ENCODE assay signal across 10 cellular contexts in the genomic region with DNA sequence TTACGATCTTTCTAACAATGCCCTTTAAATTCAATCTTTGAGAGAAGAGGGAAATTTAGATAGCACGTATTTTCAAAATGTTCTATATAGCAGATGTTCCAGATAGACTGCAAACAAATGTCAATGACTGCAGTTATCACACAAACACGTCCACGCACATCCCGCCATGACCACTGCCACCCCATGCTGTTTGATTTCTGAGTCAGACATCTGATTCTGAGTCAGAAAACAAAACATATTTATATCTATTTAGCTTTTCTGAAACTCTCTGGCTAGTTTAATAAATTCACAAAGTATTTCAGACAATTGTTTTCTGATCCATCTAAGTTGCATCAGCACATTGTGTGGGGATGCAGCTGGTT.
DNase-seq lines count a peak whose midpoint lies in the region; ATAC-seq lines count a peak whose summit lies in the region.
"Had no signal": no experiment of that assay in that cellular context is flagged by ENCODE, and none has a peak within 500 bp of the region (broad histone marks: within the 10 kb centered on the region; RNA-seq: fewer than 3 reads in every experiment).

No MANE protein-coding gene starts in this region.

- no peaks in the 10 kb centered on the region for H3K9me3 Mint-ChIP-seq in activated CD4-positive, alpha-beta T cell treated with anti-CD3 and anti-CD28 coated beads, Interleukin-2, amount 10 ng/mL, durations not matched to agents 24 days and 14 days
- H3K9me3 Mint-ChIP-seq: nephron had no signal

- peaks cover 3% of the 10 kb centered on the region for H3K36me3 Mint-ChIP-seq in activated CD4-positive, alpha-beta T cell treated with anti-CD3 and anti-CD28 coated beads, Interleukin-2, amount 10 ng/mL, durations not matched to agents 24 days and 14 days (ENCODE audit: low read depth)

- peak; percentile 23 for ATAC-seq in HG02610 (IDR thresholded peaks at IDR 0.05; ENCODE audit: unreplicated experiment)
- ATAC-seq in GM18502 (IDR thresholded peaks at IDR 0.05; ENCODE audit: poor library complexity, unreplicated experiment): no peak

- DNase-seq in activated CD4-positive, alpha-beta T cell treated with anti-CD3 and anti-CD28 coated beads, Interleukin-2, amount 10 ng/mL, durations not matched to agents 24 days and 14 days: peak; percentile 83
- peak; percentile 25 for DNase-seq in effector CD4-positive, alpha-beta T cell
- DNase-seq in stimulated activated CD8-positive, alpha-beta memory T cell treated with anti-CD3 and anti-CD28 coated beads, Interleukin-12 subunit alpha, Interleukin-12 subunit beta, amount 100 ng/mL, for 24 hours (ENCODE audit: extremely low read depth): peak; percentile 34
- DNase-seq in NCI-H774 (lab: John Stamatoyannopoulos, UW): no peak
- DNase-seq in DMS79 treated with DMSO at 0.1 percent for 48 hours (lab: John Stamatoyannopoulos, UW): no peak
- DNase-seq in NCI-H524 treated with DMSO at 0.1 percent for 48 hours (lab: John Stamatoyannopoulos, UW): no peak
- DNase-seq: H7 had no signal

- H3K4me3 Mint-ChIP-seq in activated CD4-positive, alpha-beta T cell treated with anti-CD3 and anti-CD28 coated beads, Interleukin-2, amount 10 ng/mL, durations not matched to agents 24 days and 14 days: peak overlapping the region; percentile 87
- H3K4me3 Mint-ChIP-seq: nephron had no signal

- H3K4me1 Mint-ChIP-seq in activated CD4-positive, alpha-beta T cell treated with anti-CD3 and anti-CD28 coated beads, Interleukin-2, amount 10 ng/mL, durations not matched to agents 24 days and 14 days: peaks cover 50% of the 10 kb centered on the region
- H3K4me1 Mint-ChIP-seq: nephron had no signal

- H3K27ac Mint-ChIP-seq in activated CD4-positive, alpha-beta T cell treated with anti-CD3 and anti-CD28 coated beads, Interleukin-2, amount 10 ng/mL, durations not matched to agents 24 days and 14 days: peak overlapping the region; percentile 93
- H3K27ac Mint-ChIP-seq: nephron had no signal

- intact Hi-C loops in activated CD4-positive, alpha-beta T cell treated with anti-CD3 and anti-CD28 coated beads, Interleukin-2, amount 10 ng/mL, durations not matched to agents 24 days and 14 days (cut with micrococcal nuclease): loop anchor here (2.0 to 10.0 kb wide), 8 partner anchors 14 to 340 kb away; a partner anchor contains a TSS

- H3K27me3 Mint-ChIP-seq in activated CD4-positive, alpha-beta T cell treated with anti-CD3 and anti-CD28 coated beads, Interleukin-2, amount 10 ng/mL, durations not matched to agents 24 days and 14 days: no peaks in the 10 kb centered on the region

Comparison
In these comparisons a context has a peak if more than half of its experiments do, and no peak if none do; other contexts are left out.
1. DNase-seq: peak in activated CD4-positive, alpha-beta T cell treated with anti-CD3 and anti-CD28 coated beads, Interleukin-2, amount 10 ng/mL, durations not matched to agents 24 days and 14 days (single experiment), effector CD4-positive, alpha-beta T cell (single experiment) and stimulated activated CD8-positive, alpha-beta memory T cell treated with anti-CD3 and anti-CD28 coated beads, Interleukin-12 subunit alpha, Interleukin-12 subunit beta, amount 100 ng/mL, for 24 hours (single experiment); none in NCI-H774 (single experiment), DMS79 treated with DMSO at 0.1 percent for 48 hours (single experiment) and NCI-H524 treated with DMSO at 0.1 percent for 48 hours (single experiment).